Comparison of ENCODE assay signal across 1 cellular context in the genomic region with DNA sequence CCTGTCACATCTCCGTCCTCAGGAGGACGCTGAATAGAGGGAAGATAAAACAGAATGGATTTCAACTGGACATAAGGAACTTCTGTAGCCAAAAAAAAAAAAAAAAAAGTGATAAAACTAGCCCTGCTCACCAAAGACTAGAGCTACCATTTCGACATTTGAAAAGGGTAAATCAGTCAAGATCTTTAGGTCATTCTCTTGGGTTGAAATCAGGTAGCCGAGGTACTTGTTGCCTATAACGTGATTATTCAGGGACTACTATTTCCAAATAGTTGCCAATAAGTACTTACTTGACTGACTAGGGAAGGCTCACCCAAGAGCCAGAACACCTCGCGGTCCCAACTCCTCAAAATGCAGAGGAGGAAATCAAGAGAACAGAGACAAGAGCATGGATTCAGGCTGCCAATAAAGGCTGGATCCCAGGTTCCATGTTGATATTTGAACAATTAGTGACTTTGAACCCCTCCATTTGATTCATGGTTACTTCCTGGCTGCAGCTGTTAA.
TF ChIP-seq lines count a peak whose summit lies in the region.

No MANE protein-coding gene starts in this region.

TF ChIP-seq in HepG2, 621 proteins besides CTCF, POLR2A, EP300 and RAD21:
- TF ChIP-seq, protein P1, sequence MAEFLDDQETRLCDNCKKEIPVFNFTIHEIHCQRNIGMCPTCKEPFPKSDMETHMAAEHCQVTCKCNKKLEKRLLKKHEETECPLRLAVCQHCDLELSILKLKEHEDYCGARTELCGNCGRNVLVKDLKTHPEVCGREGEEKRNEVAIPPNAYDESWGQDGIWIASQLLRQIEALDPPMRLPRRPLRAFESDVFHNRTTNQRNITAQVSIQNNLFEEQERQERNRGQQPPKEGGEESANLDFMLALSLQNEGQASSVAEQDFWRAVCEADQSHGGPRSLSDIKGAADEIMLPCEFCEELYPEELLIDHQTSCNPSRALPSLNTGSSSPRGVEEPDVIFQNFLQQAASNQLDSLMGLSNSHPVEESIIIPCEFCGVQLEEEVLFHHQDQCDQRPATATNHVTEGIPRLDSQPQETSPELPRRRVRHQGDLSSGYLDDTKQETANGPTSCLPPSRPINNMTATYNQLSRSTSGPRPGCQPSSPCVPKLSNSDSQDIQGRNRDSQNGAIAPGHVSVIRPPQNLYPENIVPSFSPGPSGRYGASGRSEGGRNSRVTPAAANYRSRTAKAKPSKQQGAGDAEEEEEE (CRISPR knock-in tag; IDR thresholded peaks at IDR 0.05; ENCODE audit: borderline replicate concordance) = no peak
- TF ChIP-seq, protein P2, sequence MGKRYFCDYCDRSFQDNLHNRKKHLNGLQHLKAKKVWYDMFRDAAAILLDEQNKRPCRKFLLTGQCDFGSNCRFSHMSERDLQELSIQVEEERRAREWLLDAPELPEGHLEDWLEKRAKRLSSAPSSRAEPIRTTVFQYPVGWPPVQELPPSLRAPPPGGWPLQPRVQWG (CRISPR knock-in tag; IDR thresholded peaks at IDR 0.05; ENCODE audit: borderline replicate concordance, low read depth) = no peak
- no peak for TF ChIP-seq PAF1 (CRISPR knock-in tag; IDR thresholded peaks at IDR 0.05)
- TF ChIP-seq ZNF841 (CRISPR knock-in tag; IDR thresholded peaks at IDR 0.05; ENCODE audit: borderline replicate concordance) = 0 out of 2 replicates have a peak, but pooled peaks have one; percentile 31
- TF ChIP-seq HNF4G (IDR thresholded peaks at IDR 0.05; ENCODE audit: borderline replicate concordance, low read depth, low read length) = peak; percentile 10; the same call in 1 of the 2 replicates
- no peak for TF ChIP-seq HNF4G (CRISPR knock-in tag; IDR thresholded peaks at IDR 0.05; ENCODE audit: borderline replicate concordance, low read depth)
- TF ChIP-seq, protein P3, sequence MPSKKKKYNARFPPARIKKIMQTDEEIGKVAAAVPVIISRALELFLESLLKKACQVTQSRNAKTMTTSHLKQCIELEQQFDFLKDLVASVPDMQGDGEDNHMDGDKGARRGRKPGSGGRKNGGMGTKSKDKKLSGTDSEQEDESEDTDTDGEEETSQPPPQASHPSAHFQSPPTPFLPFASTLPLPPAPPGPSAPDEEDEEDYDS (CRISPR knock-in tag; IDR thresholded peaks at IDR 0.05) = no peak
- 0 out of 2 replicates have a peak, but pooled peaks have one; percentile 2 for TF ChIP-seq ELF3 (CRISPR knock-in tag; IDR thresholded peaks at IDR 0.05)
- no peak for TF ChIP-seq PITX1 (CRISPR knock-in tag; IDR thresholded peaks at IDR 0.05)
- TF ChIP-seq ZNF343 (CRISPR knock-in tag; IDR thresholded peaks at IDR 0.05) = 0 out of 2 replicates have a peak, but pooled peaks have one; percentile 38
- TF ChIP-seq ARID2 (CRISPR knock-in tag; IDR thresholded peaks at IDR 0.05; ENCODE audit: borderline replicate concordance) = 0 out of 2 replicates have a peak, but pooled peaks have one; percentile 8
- peak; percentile 21; the same call in 1 of the 2 replicates for TF ChIP-seq HNF4A (CRISPR knock-in tag; IDR thresholded peaks at IDR 0.05)
- TF ChIP-seq, protein P4, sequence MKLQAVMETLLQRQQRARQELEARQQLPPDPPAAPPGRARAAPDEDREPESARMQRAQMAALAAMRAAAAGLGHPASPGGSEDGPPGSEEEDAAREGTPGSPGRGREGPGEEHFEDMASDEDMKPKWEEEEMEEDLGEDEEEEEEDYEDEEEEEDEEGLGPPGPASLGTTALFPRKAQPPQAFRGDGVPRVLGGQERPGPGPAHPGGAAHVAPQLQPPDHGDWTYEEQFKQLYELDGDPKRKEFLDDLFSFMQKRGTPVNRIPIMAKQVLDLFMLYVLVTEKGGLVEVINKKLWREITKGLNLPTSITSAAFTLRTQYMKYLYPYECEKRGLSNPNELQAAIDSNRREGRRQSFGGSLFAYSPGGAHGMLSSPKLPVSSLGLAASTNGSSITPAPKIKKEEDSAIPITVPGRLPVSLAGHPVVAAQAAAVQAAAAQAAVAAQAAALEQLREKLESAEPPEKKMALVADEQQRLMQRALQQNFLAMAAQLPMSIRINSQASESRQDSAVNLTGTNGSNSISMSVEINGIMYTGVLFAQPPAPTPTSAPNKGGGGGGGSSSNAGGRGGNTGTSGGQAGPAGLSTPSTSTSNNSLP (IDR thresholded peaks at IDR 0.05; ENCODE audit: low read depth, low read length) = peak; percentile 39; the same call in 1 of the 2 replicates
- TF ChIP-seq AKAP8 (CRISPR knock-in tag; IDR thresholded peaks at IDR 0.05) = 0 out of 2 replicates have a peak, but pooled peaks have one; percentile 21
- no peak for TF ChIP-seq ZNF761 (CRISPR knock-in tag; conservative IDR thresholded peaks at IDR 0.05)
- 0 out of 2 replicates have a peak, but pooled peaks have one; percentile 21 for TF ChIP-seq MEF2D (CRISPR knock-in tag; IDR thresholded peaks at IDR 0.05)
- TF ChIP-seq ESRRA (CRISPR knock-in tag; IDR thresholded peaks at IDR 0.05; ENCODE audit: low read depth) = no peak
